In the genomic region with DNA sequence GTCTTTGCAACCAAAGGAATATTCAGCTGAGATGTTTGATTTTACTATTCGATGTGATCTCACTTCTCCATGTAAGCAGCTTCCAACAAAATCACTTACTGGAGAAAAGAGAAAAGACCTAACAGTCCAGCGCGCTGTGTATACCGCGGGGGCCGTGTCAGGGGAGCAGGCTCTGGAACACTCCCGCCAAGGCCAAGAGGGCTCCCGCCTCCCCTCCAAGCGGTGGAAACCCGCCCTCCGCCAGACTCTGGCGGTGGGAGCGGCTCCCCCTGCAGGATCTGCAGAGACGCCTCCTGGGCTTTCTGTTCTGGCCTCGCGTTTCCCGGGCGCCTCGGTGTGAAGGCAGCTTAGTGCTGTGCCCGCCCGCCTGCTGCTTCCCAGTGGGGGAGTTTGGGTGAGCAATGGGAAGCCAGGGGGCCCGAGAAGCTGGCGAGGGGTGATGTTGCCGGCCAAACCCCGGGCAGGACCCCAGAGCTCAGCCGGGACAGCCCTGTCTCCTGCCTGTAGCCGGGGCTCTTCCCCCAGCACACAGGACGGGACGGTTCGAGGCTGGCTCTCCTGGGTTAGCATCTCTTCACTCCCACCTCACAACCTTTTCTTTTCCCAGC, we compare ENCODE assay signal across 1 cellular context.
TF ChIP-seq lines count a peak whose summit lies in the region.

No MANE protein-coding gene starts in this region.

TF ChIP-seq in HepG2, 621 proteins besides CTCF, POLR2A, EP300 and RAD21 (continued from another document and continues in another):
- TF ChIP-seq, protein P1, sequence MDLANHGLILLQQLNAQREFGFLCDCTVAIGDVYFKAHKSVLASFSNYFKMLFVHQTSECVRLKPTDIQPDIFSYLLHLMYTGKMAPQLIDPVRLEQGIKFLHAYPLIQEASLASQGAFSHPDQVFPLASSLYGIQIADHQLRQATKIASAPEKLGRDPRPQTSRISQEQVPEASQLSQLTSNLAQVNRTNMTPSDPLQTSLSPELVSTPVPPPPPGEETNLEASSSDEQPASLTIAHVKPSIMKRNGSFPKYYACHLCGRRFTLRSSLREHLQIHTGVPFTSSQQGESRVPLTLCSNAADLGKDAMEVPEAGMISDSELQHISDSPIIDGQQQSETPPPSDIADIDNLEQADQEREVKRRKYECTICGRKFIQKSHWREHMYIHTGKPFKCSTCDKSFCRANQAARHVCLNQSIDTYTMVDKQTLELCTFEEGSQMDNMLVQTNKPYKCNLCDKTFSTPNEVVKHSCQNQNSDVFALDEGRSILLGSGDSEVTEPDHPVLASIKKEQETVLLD (CRISPR knock-in tag; IDR thresholded peaks at IDR 0.05; ENCODE audit: low read depth): no peak
- 0 out of 2 replicates have a peak, but pooled peaks have one; percentile 14 for TF ChIP-seq HMG20B (CRISPR knock-in tag; conservative IDR thresholded peaks at IDR 0.05)
- TF ChIP-seq, protein P2, sequence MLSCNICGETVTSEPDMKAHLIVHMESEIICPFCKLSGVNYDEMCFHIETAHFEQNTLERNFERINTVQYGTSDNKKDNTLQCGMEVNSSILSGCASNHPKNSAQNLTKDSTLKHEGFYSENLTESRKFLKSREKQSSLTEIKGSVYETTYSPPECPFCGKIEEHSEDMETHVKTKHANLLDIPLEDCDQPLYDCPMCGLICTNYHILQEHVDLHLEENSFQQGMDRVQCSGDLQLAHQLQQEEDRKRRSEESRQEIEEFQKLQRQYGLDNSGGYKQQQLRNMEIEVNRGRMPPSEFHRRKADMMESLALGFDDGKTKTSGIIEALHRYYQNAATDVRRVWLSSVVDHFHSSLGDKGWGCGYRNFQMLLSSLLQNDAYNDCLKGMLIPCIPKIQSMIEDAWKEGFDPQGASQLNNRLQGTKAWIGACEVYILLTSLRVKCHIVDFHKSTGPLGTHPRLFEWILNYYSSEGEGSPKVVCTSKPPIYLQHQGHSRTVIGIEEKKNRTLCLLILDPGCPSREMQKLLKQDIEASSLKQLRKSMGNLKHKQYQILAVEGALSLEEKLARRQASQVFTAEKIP (CRISPR knock-in tag; IDR thresholded peaks at IDR 0.05; ENCODE audit: borderline replicate concordance): no peak
- TF ChIP-seq ZFP1 (CRISPR knock-in tag; IDR thresholded peaks at IDR 0.05): no peak
- TF ChIP-seq ZBTB8A (CRISPR knock-in tag; IDR thresholded peaks at IDR 0.05; ENCODE audit: borderline replicate concordance, low read depth): no peak
- TF ChIP-seq ZNF263 (CRISPR knock-in tag; IDR thresholded peaks at IDR 0.05): 0 out of 2 replicates have a peak, but pooled peaks have one; percentile 37
- no peak for TF ChIP-seq TAF1 (CRISPR knock-in tag; IDR thresholded peaks at IDR 0.05)
- peak; percentile 43; the same call in 1 of the 2 replicates for TF ChIP-seq ZBTB7B (CRISPR knock-in tag; IDR thresholded peaks at IDR 0.05)
- no peak for TF ChIP-seq ZNF781 (CRISPR knock-in tag; IDR thresholded peaks at IDR 0.05; ENCODE audit: borderline replicate concordance, not compliant biosample characterization)
- TF ChIP-seq ZNF317 (CRISPR knock-in tag; IDR thresholded peaks at IDR 0.05): no peak
- peak; percentile 42; the same call in 1 of the 2 replicates for TF ChIP-seq MYC (CRISPR knock-in tag; IDR thresholded peaks at IDR 0.05; ENCODE audit: borderline replicate concordance)
- TF ChIP-seq GZF1 (CRISPR knock-in tag; IDR thresholded peaks at IDR 0.05): no peak
- no peak for TF ChIP-seq HMGA1 (CRISPR knock-in tag; conservative IDR thresholded peaks at IDR 0.05)
- TF ChIP-seq ZNF773 (CRISPR knock-in tag; IDR thresholded peaks at IDR 0.05; ENCODE audit: borderline replicate concordance): no peak
- no peak for TF ChIP-seq XBP1 (CRISPR knock-in tag; IDR thresholded peaks at IDR 0.05)
- TF ChIP-seq, protein P3, sequence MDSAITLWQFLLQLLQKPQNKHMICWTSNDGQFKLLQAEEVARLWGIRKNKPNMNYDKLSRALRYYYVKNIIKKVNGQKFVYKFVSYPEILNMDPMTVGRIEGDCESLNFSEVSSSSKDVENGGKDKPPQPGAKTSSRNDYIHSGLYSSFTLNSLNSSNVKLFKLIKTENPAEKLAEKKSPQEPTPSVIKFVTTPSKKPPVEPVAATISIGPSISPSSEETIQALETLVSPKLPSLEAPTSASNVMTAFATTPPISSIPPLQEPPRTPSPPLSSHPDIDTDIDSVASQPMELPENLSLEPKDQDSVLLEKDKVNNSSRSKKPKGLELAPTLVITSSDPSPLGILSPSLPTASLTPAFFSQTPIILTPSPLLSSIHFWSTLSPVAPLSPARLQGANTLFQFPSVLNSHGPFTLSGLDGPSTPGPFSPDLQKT (CRISPR knock-in tag; IDR thresholded peaks at IDR 0.05; ENCODE audit: borderline replicate concordance): no peak
- TF ChIP-seq ZSCAN12 (CRISPR knock-in tag; IDR thresholded peaks at IDR 0.05): no peak
- no peak for TF ChIP-seq RFX3 (CRISPR knock-in tag; IDR thresholded peaks at IDR 0.05)
- no peak for TF ChIP-seq ZNF703 (CRISPR knock-in tag; IDR thresholded peaks at IDR 0.05; ENCODE audit: borderline replicate concordance)
- TF ChIP-seq, protein P4, sequence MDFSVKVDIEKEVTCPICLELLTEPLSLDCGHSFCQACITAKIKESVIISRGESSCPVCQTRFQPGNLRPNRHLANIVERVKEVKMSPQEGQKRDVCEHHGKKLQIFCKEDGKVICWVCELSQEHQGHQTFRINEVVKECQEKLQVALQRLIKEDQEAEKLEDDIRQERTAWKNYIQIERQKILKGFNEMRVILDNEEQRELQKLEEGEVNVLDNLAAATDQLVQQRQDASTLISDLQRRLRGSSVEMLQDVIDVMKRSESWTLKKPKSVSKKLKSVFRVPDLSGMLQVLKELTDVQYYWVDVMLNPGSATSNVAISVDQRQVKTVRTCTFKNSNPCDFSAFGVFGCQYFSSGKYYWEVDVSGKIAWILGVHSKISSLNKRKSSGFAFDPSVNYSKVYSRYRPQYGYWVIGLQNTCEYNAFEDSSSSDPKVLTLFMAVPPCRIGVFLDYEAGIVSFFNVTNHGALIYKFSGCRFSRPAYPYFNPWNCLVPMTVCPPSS (IDR thresholded peaks at IDR 0.05): no peak
- TF ChIP-seq KLF9 (CRISPR knock-in tag; IDR thresholded peaks at IDR 0.05; ENCODE audit: low read depth): no peak
- no peak for TF ChIP-seq HOXD1 (CRISPR knock-in tag; IDR thresholded peaks at IDR 0.05)
- no peak for TF ChIP-seq ZNF619 (CRISPR knock-in tag; IDR thresholded peaks at IDR 0.05)
- TF ChIP-seq MIXL1 (CRISPR knock-in tag; IDR thresholded peaks at IDR 0.05): no peak
- no peak for TF ChIP-seq ZNF816 (CRISPR knock-in tag; IDR thresholded peaks at IDR 0.05; ENCODE audit: borderline replicate concordance)
- peak; percentile 18; the same call in 1 of the 2 replicates for TF ChIP-seq SMC3 (IDR thresholded peaks at IDR 0.05; ENCODE audit: low read length)
- TF ChIP-seq, protein P5, sequence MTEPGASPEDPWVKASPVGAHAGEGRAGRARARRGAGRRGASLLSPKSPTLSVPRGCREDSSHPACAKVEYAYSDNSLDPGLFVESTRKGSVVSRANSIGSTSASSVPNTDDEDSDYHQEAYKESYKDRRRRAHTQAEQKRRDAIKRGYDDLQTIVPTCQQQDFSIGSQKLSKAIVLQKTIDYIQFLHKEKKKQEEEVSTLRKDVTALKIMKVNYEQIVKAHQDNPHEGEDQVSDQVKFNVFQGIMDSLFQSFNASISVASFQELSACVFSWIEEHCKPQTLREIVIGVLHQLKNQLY (CRISPR knock-in tag; IDR thresholded peaks at IDR 0.05): 0 out of 2 replicates have a peak, but pooled peaks have one; percentile 18
- no peak for TF ChIP-seq SOX5 (CRISPR knock-in tag; IDR thresholded peaks at IDR 0.05; ENCODE audit: borderline replicate concordance)
- TF ChIP-seq ZNF225 (CRISPR knock-in tag; IDR thresholded peaks at IDR 0.05): no peak
- TF ChIP-seq, protein P6, sequence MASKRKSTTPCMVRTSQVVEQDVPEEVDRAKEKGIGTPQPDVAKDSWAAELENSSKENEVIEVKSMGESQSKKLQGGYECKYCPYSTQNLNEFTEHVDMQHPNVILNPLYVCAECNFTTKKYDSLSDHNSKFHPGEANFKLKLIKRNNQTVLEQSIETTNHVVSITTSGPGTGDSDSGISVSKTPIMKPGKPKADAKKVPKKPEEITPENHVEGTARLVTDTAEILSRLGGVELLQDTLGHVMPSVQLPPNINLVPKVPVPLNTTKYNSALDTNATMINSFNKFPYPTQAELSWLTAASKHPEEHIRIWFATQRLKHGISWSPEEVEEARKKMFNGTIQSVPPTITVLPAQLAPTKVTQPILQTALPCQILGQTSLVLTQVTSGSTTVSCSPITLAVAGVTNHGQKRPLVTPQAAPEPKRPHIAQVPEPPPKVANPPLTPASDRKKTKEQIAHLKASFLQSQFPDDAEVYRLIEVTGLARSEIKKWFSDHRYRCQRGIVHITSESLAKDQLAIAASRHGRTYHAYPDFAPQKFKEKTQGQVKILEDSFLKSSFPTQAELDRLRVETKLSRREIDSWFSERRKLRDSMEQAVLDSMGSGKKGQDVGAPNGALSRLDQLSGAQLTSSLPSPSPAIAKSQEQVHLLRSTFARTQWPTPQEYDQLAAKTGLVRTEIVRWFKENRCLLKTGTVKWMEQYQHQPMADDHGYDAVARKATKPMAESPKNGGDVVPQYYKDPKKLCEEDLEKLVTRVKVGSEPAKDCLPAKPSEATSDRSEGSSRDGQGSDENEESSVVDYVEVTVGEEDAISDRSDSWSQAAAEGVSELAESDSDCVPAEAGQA (IDR thresholded peaks at IDR 0.05; ENCODE audit: low read depth): no peak
- TF ChIP-seq, protein P6 (CRISPR knock-in tag; IDR thresholded peaks at IDR 0.05; ENCODE audit: borderline replicate concordance): no peak
- TF ChIP-seq GFI1 (CRISPR knock-in tag; IDR thresholded peaks at IDR 0.05; ENCODE audit: borderline replicate concordance): no peak
- TF ChIP-seq PITX1 (CRISPR knock-in tag; IDR thresholded peaks at IDR 0.05): peak; percentile 70; the same call in 1 of the 2 replicates
- TF ChIP-seq CENPT (CRISPR knock-in tag; IDR thresholded peaks at IDR 0.05; ENCODE audit: low read depth): no peak
- TF ChIP-seq PLRG1 (conservative IDR thresholded peaks at IDR 0.05): no peak
- no peak for TF ChIP-seq ZNF446 (CRISPR knock-in tag; IDR thresholded peaks at IDR 0.05)
- TF ChIP-seq SMARCE1 (IDR thresholded peaks at IDR 0.05; ENCODE audit: borderline replicate concordance): no peak
- no peak for TF ChIP-seq ZKSCAN5 (CRISPR knock-in tag; IDR thresholded peaks at IDR 0.05)
- no peak for TF ChIP-seq ZNF879 (CRISPR knock-in tag; IDR thresholded peaks at IDR 0.05)
- 0 out of 2 replicates have a peak, but pooled peaks have one; percentile 52 for TF ChIP-seq ZNF160 (CRISPR knock-in tag; IDR thresholded peaks at IDR 0.05)
- no peak for TF ChIP-seq WIZ (CRISPR knock-in tag; IDR thresholded peaks at IDR 0.05)
- no peak for TF ChIP-seq ZNF720 (CRISPR knock-in tag; IDR thresholded peaks at IDR 0.05)
- TF ChIP-seq ZNF430 (CRISPR knock-in tag; IDR thresholded peaks at IDR 0.05): no peak
- TF ChIP-seq FOXA3 (CRISPR knock-in tag; IDR thresholded peaks at IDR 0.05): no peak
- no peak for TF ChIP-seq TSC22D2 (CRISPR knock-in tag; IDR thresholded peaks at IDR 0.05; ENCODE audit: borderline replicate concordance)
- no peak for TF ChIP-seq CREB1 (IDR thresholded peaks at IDR 0.05)
- no peak for TF ChIP-seq CREB1 (CRISPR knock-in tag; IDR thresholded peaks at IDR 0.05)
- TF ChIP-seq, protein P7, sequence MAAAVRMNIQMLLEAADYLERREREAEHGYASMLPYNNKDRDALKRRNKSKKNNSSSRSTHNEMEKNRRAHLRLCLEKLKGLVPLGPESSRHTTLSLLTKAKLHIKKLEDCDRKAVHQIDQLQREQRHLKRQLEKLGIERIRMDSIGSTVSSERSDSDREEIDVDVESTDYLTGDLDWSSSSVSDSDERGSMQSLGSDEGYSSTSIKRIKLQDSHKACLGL (CRISPR knock-in tag; IDR thresholded peaks at IDR 0.05): 0 out of 2 replicates have a peak, but pooled peaks have one; percentile 34
- no peak for TF ChIP-seq ZFP82 (CRISPR knock-in tag; IDR thresholded peaks at IDR 0.05; ENCODE audit: borderline replicate concordance)
- TF ChIP-seq, protein P8, sequence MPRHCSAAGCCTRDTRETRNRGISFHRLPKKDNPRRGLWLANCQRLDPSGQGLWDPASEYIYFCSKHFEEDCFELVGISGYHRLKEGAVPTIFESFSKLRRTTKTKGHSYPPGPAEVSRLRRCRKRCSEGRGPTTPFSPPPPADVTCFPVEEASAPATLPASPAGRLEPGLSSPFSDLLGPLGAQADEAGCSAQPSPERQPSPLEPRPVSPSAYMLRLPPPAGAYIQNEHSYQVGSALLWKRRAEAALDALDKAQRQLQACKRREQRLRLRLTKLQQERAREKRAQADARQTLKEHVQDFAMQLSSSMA (CRISPR knock-in tag; IDR thresholded peaks at IDR 0.05): no peak
- TF ChIP-seq ZNF782 (CRISPR knock-in tag; IDR thresholded peaks at IDR 0.05; ENCODE audit: borderline replicate concordance): no peak
- TF ChIP-seq SETDB1 (CRISPR knock-in tag; IDR thresholded peaks at IDR 0.05; ENCODE audit: borderline replicate concordance): no peak
- no peak for TF ChIP-seq FIP1L1 (IDR thresholded peaks at IDR 0.05; ENCODE audit: borderline replicate concordance, insufficient read depth, low read depth, low read length)
- TF ChIP-seq, protein P9, sequence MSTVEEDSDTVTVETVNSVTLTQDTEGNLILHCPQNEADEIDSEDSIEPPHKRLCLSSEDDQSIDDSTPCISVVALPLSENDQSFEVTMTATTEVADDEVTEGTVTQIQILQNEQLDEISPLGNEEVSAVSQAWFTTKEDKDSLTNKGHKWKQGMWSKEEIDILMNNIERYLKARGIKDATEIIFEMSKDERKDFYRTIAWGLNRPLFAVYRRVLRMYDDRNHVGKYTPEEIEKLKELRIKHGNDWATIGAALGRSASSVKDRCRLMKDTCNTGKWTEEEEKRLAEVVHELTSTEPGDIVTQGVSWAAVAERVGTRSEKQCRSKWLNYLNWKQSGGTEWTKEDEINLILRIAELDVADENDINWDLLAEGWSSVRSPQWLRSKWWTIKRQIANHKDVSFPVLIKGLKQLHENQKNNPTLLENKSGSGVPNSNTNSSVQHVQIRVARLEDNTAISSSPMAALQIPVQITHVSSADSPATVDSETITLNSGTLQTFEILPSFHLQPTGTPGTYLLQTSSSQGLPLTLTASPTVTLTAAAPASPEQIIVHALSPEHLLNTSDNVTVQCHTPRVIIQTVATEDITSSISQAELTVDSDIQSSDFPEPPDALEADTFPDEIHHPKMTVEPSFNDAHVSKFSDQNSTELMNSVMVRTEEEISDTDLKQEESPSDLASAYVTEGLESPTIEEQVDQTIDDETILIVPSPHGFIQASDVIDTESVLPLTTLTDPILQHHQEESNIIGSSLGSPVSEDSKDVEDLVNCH (CRISPR knock-in tag; IDR thresholded peaks at IDR 0.05): no peak
- TF ChIP-seq ZBTB20 (CRISPR knock-in tag; IDR thresholded peaks at IDR 0.05; ENCODE audit: borderline replicate concordance, low read depth): no peak
